10 cellular contexts compared by ENCODE assay signal in the genomic region with DNA sequence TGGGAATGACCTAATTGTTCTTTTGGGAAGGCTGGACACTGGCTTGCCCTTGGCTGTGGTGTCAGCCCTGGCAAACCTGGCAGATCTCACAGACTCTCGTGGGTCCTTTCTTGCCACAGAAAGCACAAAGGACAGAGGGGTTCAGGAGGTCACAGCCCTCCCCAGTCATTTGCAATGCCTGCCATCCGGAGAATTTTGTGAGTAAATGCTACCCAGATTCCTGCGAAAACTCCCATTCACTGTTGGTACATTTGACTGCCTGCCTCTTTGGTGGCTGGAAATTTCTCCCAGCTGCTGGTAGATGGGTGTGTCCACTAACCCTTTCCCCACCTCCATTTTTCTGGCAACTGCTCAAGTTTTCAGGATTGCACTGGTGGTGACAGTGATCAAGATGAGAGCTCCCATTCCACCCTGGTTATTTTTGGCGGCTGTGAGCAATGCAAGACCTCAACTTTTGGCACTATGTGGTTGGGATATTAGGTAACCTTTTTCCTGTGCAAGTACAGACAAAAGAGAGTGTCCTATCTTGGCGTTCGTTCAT.
DNase-seq lines count a peak whose midpoint lies in the region; ATAC-seq and TF ChIP-seq lines count a peak whose summit lies in the region.
"Had no signal": no experiment of that assay in that cellular context is flagged by ENCODE, and none has a peak within 500 bp of the region (broad histone marks: within the 10 kb centered on the region; RNA-seq: fewer than 3 reads in every experiment).

No MANE protein-coding gene starts in this region.

- no peak overlapping the region for H3K4me3 ChIP-seq in foreskin fibroblast (ENCODE audit: low read depth in 1 of 2, low read length in 2 of 2)
- no peak overlapping the region for H3K4me3 ChIP-seq in stomach smooth muscle (ENCODE audit: low read length in 2 of 2)
- H3K4me3 ChIP-seq: cardiac muscle cell, GM12878 had no signal

- peak; percentile 52 for DNase-seq in HS-5 (ENCODE audit: low read depth)
- peak; percentile 77 for DNase-seq in RWPE1 (ENCODE audit: low spot score)
- DNase-seq in foreskin fibroblast = peak; percentile 55 to 76
- no peak for DNase-seq in posterior cingulate gyrus
- DNase-seq in NK-92 (lab: John Stamatoyannopoulos, UW; ENCODE audit: unreplicated experiment) = no peak
- DNase-seq: NCI-H524 had no signal

- no peak for TF ChIP-seq CTCF in RWPE1 (conservative IDR thresholded peaks at IDR 0.05; ENCODE audit: low read depth)
- no peak for TF ChIP-seq CTCF in foreskin fibroblast (IDR thresholded peaks at IDR 0.05; ENCODE audit: low read depth, low read length)

- H3K27ac ChIP-seq in RWPE1 = peak overlapping the region; percentile 80
- peak overlapping the region; percentile 18 for H3K27ac ChIP-seq in stomach smooth muscle (ENCODE audit: low read length)
- H3K27ac ChIP-seq: cardiac muscle cell had no signal

- no peaks in the 10 kb centered on the region for H3K27me3 ChIP-seq in stomach smooth muscle (ENCODE audit: control insufficient read depth in 1 of 2, insufficient read depth in 2 of 2, low read length in 2 of 2)
- H3K27me3 ChIP-seq: cardiac muscle cell had no signal

- H3K9ac ChIP-seq in stomach smooth muscle (ENCODE audit: low read length in 2 of 2) = no peak overlapping the region

- no peaks in the 10 kb centered on the region for H3K9me3 ChIP-seq in stomach smooth muscle (ENCODE audit: control insufficient read depth in 2 of 2, low read length in 2 of 2)

- H3K4me1 ChIP-seq in stomach smooth muscle (ENCODE audit: control insufficient read depth, insufficient read depth, low read length) = peaks cover 61% of the 10 kb centered on the region

- peaks cover 15 to 22% of the 10 kb centered on the region in 2 donors for H3K36me3 ChIP-seq in stomach smooth muscle (ENCODE audit: control insufficient read depth in 2 of 2, insufficient read depth in 2 of 2, low read length in 2 of 2)
- H3K36me3 ChIP-seq: cardiac muscle cell had no signal

- ATAC-seq in HG03196 (IDR thresholded peaks at IDR 0.05; ENCODE audit: unreplicated experiment) = no peak
- ATAC-seq: GM12878 had no signal

- POLR2A ChIA-PET in RWPE1 (lab: Yijun Ruan, JAX; ENCODE audit: low non-redundant PET) = no interaction called here

- CTCF ChIA-PET in RWPE1 (lab: Yijun Ruan, JAX) = interaction anchor here (0.7 to 1.0 kb wide), 3 partner anchors 9 to 54 kb away, joined by 3 read pairs; no protein-coding TSS in a partner anchor

- intact Hi-C loops in posterior cingulate gyrus (cut with DNase I) = loop anchor here (5.0 kb wide), 1 partner anchor 36 kb away; no protein-coding TSS in a partner anchor

Comparison
In these comparisons a context has a peak if more than half of its experiments do, and no peak if none do; other contexts are left out.
1. DNase-seq: peak in HS-5 (single experiment), RWPE1 (single experiment) and foreskin fibroblast (2 of 2); none in posterior cingulate gyrus (0 of 10) and NK-92 (single experiment).